9 cellular contexts compared by ENCODE assay signal in genomic region chr6:28816909-28817807, GRCh38.
A peak's percentile ranks its signal among the peaks of the same experiment; 100 is the strongest.
DNase-seq lines count a peak whose midpoint lies in the region; ATAC-seq, FAIRE-seq and TF ChIP-seq lines count a peak whose summit lies in the region.
"Had no signal": no experiment of that assay in that cellular context is flagged by ENCODE, and none has a peak within 500 bp of the region (broad histone marks: within the 10 kb centered on the region; RNA-seq: fewer than 3 reads in every experiment).

No MANE protein-coding gene starts in this region.

- H3K4me2 ChIP-seq in HepG2 (ENCODE audit: low read depth, low read length) (peak overlapping the region; percentile 82), astrocyte (ENCODE audit: low read length) (peak overlapping the region; percentile 75)

- CTCF ChIA-PET in HepG2 (lab: Yijun Ruan, JAX; ENCODE audit: low intra/inter-chr PET ratio, low total read pairs), result no interaction called here

- peak; percentile 86 for FAIRE-seq in HepG2 (lab: Jason Lieb, UNC)
- peak; percentile 34 for FAIRE-seq in astrocyte (lab: Jason Lieb, UNC)
- FAIRE-seq: colon had no signal

- no peak for TF ChIP-seq RAD21 in HepG2 (CRISPR knock-in tag; IDR thresholded peaks at IDR 0.05)

- H3K36me3 ChIP-seq in HepG2 (replicated peaks in 1 of 2; ENCODE audit: control insufficient read depth in 1 of 2, insufficient read depth in 2 of 2, low read length in 2 of 2) (no peaks in the 10 kb centered on the region), right lobe of liver (no peaks in the 10 kb centered on the region), astrocyte (ENCODE audit: insufficient read depth, low read length) (no peaks in the 10 kb centered on the region), gastrocnemius medialis (no peaks in the 10 kb centered on the region)

- intact Hi-C loops in HepG2 (cut with micrococcal nuclease; ENCODE audit: unreplicated experiment) (loop anchor here (2.0 kb wide), 1 partner anchor 14 kb away; no protein-coding TSS in a partner anchor), right lobe of liver (cut with DNase I) (no loop called here), gastrocnemius medialis (cut with DNase I; ENCODE audit: low total_unique reads) (no loop called here)

- no peak for TF ChIP-seq EP300 in HepG2 (IDR thresholded peaks at IDR 0.05; ENCODE audit: low read depth in 2 of 2, low read length in 2 of 2)
- no peak for TF ChIP-seq EP300 in HepG2 (CRISPR knock-in tag; IDR thresholded peaks at IDR 0.05; ENCODE audit: borderline replicate concordance)

- 5% methylated on average over 27 of the region's 27 CpGs for WGBS in HepG2 (ENCODE audit: low lambda C conversion rate)
- WGBS in right lobe of liver (ENCODE audit: insufficient coverage, low coverage, low lambda C conversion rate, missing lambda C conversion rate), result 3% methylated on average over 27 of the region's 27 CpGs

- DNase-seq in HepG2 (ENCODE audit: low spot score), result peak; percentile 67
- DNase-seq in right lobe of liver, result no peak
- DNase-seq in NCI-H146 (lab: John Stamatoyannopoulos, UW), result peak; percentile 62
- peak; percentile 58 for DNase-seq in astrocyte (ENCODE audit: low read depth)
- peak; percentile 70 for DNase-seq in retina
- no peak for DNase-seq in activated CD4-positive, CD25-positive, alpha-beta regulatory T cell (lab: John Stamatoyannopoulos, UW)
- no peak for DNase-seq in gastrocnemius medialis

- in situ Hi-C loops in HepG2 (cut with HindIII; ENCODE audit: extremely low pct_ligation_motif_present, low pct_unique_long_range_greater_than_20kb), result no loop called here
- in situ Hi-C loops in gastrocnemius medialis (cut with MboI; ENCODE audit: low sequenced_read_pairs in 4 of 4), result no loop called here

- H3K79me2 ChIP-seq in HepG2 (ENCODE audit: insufficient read depth, low read length) (no peaks in the 10 kb centered on the region), astrocyte (ENCODE audit: insufficient read depth, low read length) (no peaks in the 10 kb centered on the region)

- H3K27ac ChIP-seq in HepG2 (ENCODE audit: extremely low read length, insufficient read depth, low read length), result no peak overlapping the region
- no peak overlapping the region for H3K27ac ChIP-seq in right lobe of liver
- H3K27ac ChIP-seq in astrocyte (ENCODE audit: low read depth, low read length), result no peak overlapping the region
- no peak overlapping the region for H3K27ac ChIP-seq in gastrocnemius medialis

- no TSS peak for BruUV-seq in HepG2 (replicated peaks; lab: Mats Ljungman, UMichigan)

- no peak overlapping the region for H3K9ac ChIP-seq in HepG2 (ENCODE audit: insufficient read depth, low read depth, low read length)
- no peak overlapping the region for H3K9ac ChIP-seq in astrocyte (ENCODE audit: low read length)

- peak overlapping the region; percentile 79 for H3K4me3 Mint-ChIP-seq in astrocyte (ENCODE audit: unreplicated experiment)

- ATAC-seq in HepG2 (peak; percentile 80), right lobe of liver (no peak), gastrocnemius medialis (no peak), GM19023 (IDR thresholded peaks at IDR 0.05; ENCODE audit: unreplicated experiment) (no peak)

- peaks cover 79% of the 10 kb centered on the region for H3K27me3 Mint-ChIP-seq in astrocyte (ENCODE audit: low read depth, unreplicated experiment)

- TF ChIP-seq POLR2A in HepG2 (IDR thresholded peaks at IDR 0.05; ENCODE audit: insufficient read depth in 1 of 2, low read depth in 2 of 2, low read length in 2 of 2) (no peak), right lobe of liver (IDR thresholded peaks at IDR 0.05) (no peak), gastrocnemius medialis (IDR thresholded peaks at IDR 0.05) (no peak)

- no peak for TF ChIP-seq CTCF in HepG2 (CRISPR knock-in tag; IDR thresholded peaks at IDR 0.05)
- no peak for TF ChIP-seq CTCF in right lobe of liver (IDR thresholded peaks at IDR 0.05)
- TF ChIP-seq CTCF in astrocyte (IDR thresholded peaks at IDR 0.05; ENCODE audit: insufficient read depth, low read depth, low read length), result no peak
- TF ChIP-seq CTCF in gastrocnemius medialis (IDR thresholded peaks at IDR 0.05 in 4 of 5, conservative IDR thresholded peaks at IDR 0.05 in 1 of 5), result no peak

- peaks cover 2% of the 10 kb centered on the region for H3K36me3 Mint-ChIP-seq in astrocyte (ENCODE audit: low read depth, unreplicated experiment)

- no peaks in the 10 kb centered on the region for H3K9me3 ChIP-seq in HepG2 (ENCODE audit: low read length)
- H3K9me3 ChIP-seq in right lobe of liver, result no peaks in the 10 kb centered on the region
- H3K9me3 ChIP-seq in astrocyte (ENCODE audit: insufficient read depth, low read depth, low read length), result no peaks in the 10 kb centered on the region
- no peaks in the 10 kb centered on the region for H3K9me3 ChIP-seq in gastrocnemius medialis

- peaks cover 11 to 41% of the 10 kb centered on the region in 2 experiments for H3K27me3 ChIP-seq in HepG2 (ENCODE audit: control insufficient read depth in 1 of 2, insufficient read depth in 2 of 2, low read length in 2 of 2)
- H3K27me3 ChIP-seq in right lobe of liver, result peaks cover 4 to 39% of the 10 kb centered on the region in 2 donors
- H3K27me3 ChIP-seq in astrocyte (ENCODE audit: insufficient read depth, low read length), result peaks cover 46% of the 10 kb centered on the region
- H3K27me3 ChIP-seq in gastrocnemius medialis, result peaks cover 67 to 75% (median 72%) of the 10 kb centered on the region in 3 donors

- H2AFZ ChIP-seq in HepG2 (ENCODE audit: low read length) (no peak overlapping the region), astrocyte (ENCODE audit: low read depth, low read length) (no peak overlapping the region)

- peaks cover 5% of the 10 kb centered on the region for H3K4me1 Mint-ChIP-seq in astrocyte (ENCODE audit: low read depth, unreplicated experiment)

- peak overlapping the region; percentile 48 to 65 (median 49) for H3K4me3 ChIP-seq in HepG2 (replicated peaks in 1 of 3; ENCODE audit: insufficient read depth in 1 of 3, low read depth in 2 of 3, low read length in 3 of 3)
- no peak overlapping the region for H3K4me3 ChIP-seq in right lobe of liver
- peak overlapping the region; percentile 23 for H3K4me3 ChIP-seq in astrocyte (ENCODE audit: insufficient read depth, low read depth, low read length)
- H3K4me3 ChIP-seq in gastrocnemius medialis, result no peak overlapping the region

- POLR2A ChIA-PET in HepG2 (lab: Yijun Ruan, JAX), result no interaction called here

- H3K4me1 ChIP-seq in HepG2 (ENCODE audit: insufficient read depth, low read length) (peaks cover 50% of the 10 kb centered on the region), right lobe of liver (no peaks in the 10 kb centered on the region), astrocyte (ENCODE audit: insufficient read depth, low read length) (no peaks in the 10 kb centered on the region), gastrocnemius medialis (no peaks in the 10 kb centered on the region)

- H3K27ac Mint-ChIP-seq in astrocyte (ENCODE audit: unreplicated experiment), result no peak overlapping the region

- H3K9me3 Mint-ChIP-seq in astrocyte (ENCODE audit: unreplicated experiment), result peaks cover 14% of the 10 kb centered on the region

- no peaks in the 10 kb centered on the region for H4K20me1 ChIP-seq in HepG2 (ENCODE audit: insufficient read depth, low read length)
- no peaks in the 10 kb centered on the region for H4K20me1 ChIP-seq in astrocyte (ENCODE audit: insufficient read depth, low read length)

TF ChIP-seq in HepG2, 621 proteins besides CTCF, POLR2A, EP300 and RAD21 (continues in another document):
- TF ChIP-seq ZFYVE20 (CRISPR knock-in tag; IDR thresholded peaks at IDR 0.05; ENCODE audit: borderline replicate concordance, low read depth) (no peak), NRL (CRISPR knock-in tag; IDR thresholded peaks at IDR 0.05; ENCODE audit: borderline replicate concordance) (no peak), ZMAT3 (CRISPR knock-in tag; conservative IDR thresholded peaks at IDR 0.05) (no peak), CHD4 (IDR thresholded peaks at IDR 0.05; ENCODE audit: borderline replicate concordance, low read length) (no peak), MIER3 (CRISPR knock-in tag; IDR thresholded peaks at IDR 0.05; ENCODE audit: borderline replicate concordance) (no peak), ZNF720 (CRISPR knock-in tag; IDR thresholded peaks at IDR 0.05) (no peak), CENPT (CRISPR knock-in tag; IDR thresholded peaks at IDR 0.05; ENCODE audit: low read depth) (no peak), KDM4B (CRISPR knock-in tag; IDR thresholded peaks at IDR 0.05) (no peak), MZF1 (CRISPR knock-in tag; IDR thresholded peaks at IDR 0.05; ENCODE audit: borderline replicate concordance) (no peak), ZFP36 (IDR thresholded peaks at IDR 0.05; ENCODE audit: borderline replicate concordance, low read depth, low read length, partially characterized antibody) (no peak)
- TF ChIP-seq, protein P1, sequence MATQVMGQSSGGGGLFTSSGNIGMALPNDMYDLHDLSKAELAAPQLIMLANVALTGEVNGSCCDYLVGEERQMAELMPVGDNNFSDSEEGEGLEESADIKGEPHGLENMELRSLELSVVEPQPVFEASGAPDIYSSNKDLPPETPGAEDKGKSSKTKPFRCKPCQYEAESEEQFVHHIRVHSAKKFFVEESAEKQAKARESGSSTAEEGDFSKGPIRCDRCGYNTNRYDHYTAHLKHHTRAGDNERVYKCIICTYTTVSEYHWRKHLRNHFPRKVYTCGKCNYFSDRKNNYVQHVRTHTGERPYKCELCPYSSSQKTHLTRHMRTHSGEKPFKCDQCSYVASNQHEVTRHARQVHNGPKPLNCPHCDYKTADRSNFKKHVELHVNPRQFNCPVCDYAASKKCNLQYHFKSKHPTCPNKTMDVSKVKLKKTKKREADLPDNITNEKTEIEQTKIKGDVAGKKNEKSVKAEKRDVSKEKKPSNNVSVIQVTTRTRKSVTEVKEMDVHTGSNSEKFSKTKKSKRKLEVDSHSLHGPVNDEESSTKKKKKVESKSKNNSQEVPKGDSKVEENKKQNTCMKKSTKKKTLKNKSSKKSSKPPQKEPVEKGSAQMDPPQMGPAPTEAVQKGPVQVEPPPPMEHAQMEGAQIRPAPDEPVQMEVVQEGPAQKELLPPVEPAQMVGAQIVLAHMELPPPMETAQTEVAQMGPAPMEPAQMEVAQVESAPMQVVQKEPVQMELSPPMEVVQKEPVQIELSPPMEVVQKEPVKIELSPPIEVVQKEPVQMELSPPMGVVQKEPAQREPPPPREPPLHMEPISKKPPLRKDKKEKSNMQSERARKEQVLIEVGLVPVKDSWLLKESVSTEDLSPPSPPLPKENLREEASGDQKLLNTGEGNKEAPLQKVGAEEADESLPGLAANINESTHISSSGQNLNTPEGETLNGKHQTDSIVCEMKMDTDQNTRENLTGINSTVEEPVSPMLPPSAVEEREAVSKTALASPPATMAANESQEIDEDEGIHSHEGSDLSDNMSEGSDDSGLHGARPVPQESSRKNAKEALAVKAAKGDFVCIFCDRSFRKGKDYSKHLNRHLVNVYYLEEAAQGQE (IDR thresholded peaks at IDR 0.05; ENCODE audit: borderline replicate concordance in 1 of 2, low read depth in 1 of 2, low read length in 2 of 2), result no peak

Comparison
In these comparisons a context has a peak if more than half of its experiments do, and no peak if none do; other contexts are left out.
1. DNase-seq: peak in HepG2 (single experiment), NCI-H146 (single experiment), astrocyte (single experiment) and retina (single experiment); none in right lobe of liver (0 of 3), activated CD4-positive, CD25-positive, alpha-beta regulatory T cell (0 of 4) and gastrocnemius medialis (0 of 2).
2. H3K4me3 ChIP-seq: peak in HepG2 (3 of 3) and astrocyte (single experiment); none in right lobe of liver (0 of 3) and gastrocnemius medialis (0 of 4).